14 cellular contexts compared by ENCODE assay signal in genomic region chr13:29428992-29429315, GRCh38.
DNase-seq lines count a peak whose midpoint lies in the region; ATAC-seq, FAIRE-seq and TF ChIP-seq lines count a peak whose summit lies in the region.
"Had no signal": no experiment of that assay in that cellular context is flagged by ENCODE, and none has a peak within 500 bp of the region (broad histone marks: within the 10 kb centered on the region; RNA-seq: fewer than 3 reads in every experiment).

No MANE protein-coding gene starts in this region.

- H2BK20ac ChIP-seq in IMR-90 (ENCODE audit: low read depth, low read length) (no peak overlapping the region), H1 (ENCODE audit: low read length) (no peak overlapping the region)

- H4K91ac ChIP-seq in IMR-90 (ENCODE audit: insufficient read depth, low read depth, low read length): no peak overlapping the region
- H4K91ac ChIP-seq in H1 (replicated peaks; ENCODE audit: insufficient read length, low read length): no peak overlapping the region

- H3K36me3 ChIP-seq in IMR-90 (ENCODE audit: control insufficient read depth, insufficient read depth, low read length): no peaks in the 10 kb centered on the region
- no peaks in the 10 kb centered on the region for H3K36me3 ChIP-seq in H1 (ENCODE audit: control insufficient read depth in 2 of 4, insufficient read depth in 4 of 4, low read length in 3 of 4)
- H3K36me3 ChIP-seq in muscle layer of duodenum (ENCODE audit: control insufficient read depth in 1 of 2, insufficient read depth in 2 of 2, low read length in 2 of 2): no peaks in the 10 kb centered on the region
- H3K36me3 ChIP-seq in thoracic aorta: no peaks in the 10 kb centered on the region

- H2BK15ac ChIP-seq in IMR-90 (ENCODE audit: low read depth, low read length) (no peak overlapping the region), H1 (ENCODE audit: low read length) (no peak overlapping the region)

- no peak for ATAC-seq in IMR-90 (ENCODE audit: low read depth)
- no peak for ATAC-seq in thoracic aorta (ENCODE audit: insufficient number of reproducible peaks, low FRiP score, low read depth)
- ATAC-seq: activated CD4-positive, CD25-positive, alpha-beta regulatory T cell treated with anti-CD3 and anti-CD28 coated beads, Interleukin-2, amount 50 U/mL, for 24 hours; stimulated activated naive CD8-positive, alpha-beta T cell treated with anti-CD3 and anti-CD28 coated beads, Interleukin-15, Interleukin-2, amounts not matched to agents 100 U/mL and 50 U/mL, for 24 hours had no signal

- no peak overlapping the region for H3K56ac ChIP-seq in IMR-90 (ENCODE audit: extremely low read depth, insufficient read depth, low read length)
- no peak overlapping the region for H3K56ac ChIP-seq in H1 (replicated peaks; ENCODE audit: insufficient read length, low read depth, low read length)

- H3K4me1 ChIP-seq in IMR-90 (ENCODE audit: control insufficient read depth, insufficient read depth, low read length): no peaks in the 10 kb centered on the region
- peaks cover 0 to 5% (median 2%) of the 10 kb centered on the region in 4 experiments; a peak in 3 of 7 replicates for H3K4me1 ChIP-seq in H1 (replicated peaks in 1 of 4; ENCODE audit: control insufficient read depth in 3 of 4, insufficient read depth in 4 of 4, low read length in 3 of 4)
- peaks cover 0 to 5% of the 10 kb centered on the region in 2 donors for H3K4me1 ChIP-seq in muscle layer of duodenum (ENCODE audit: control insufficient read depth in 1 of 2, insufficient read depth in 2 of 2, low read length in 2 of 2)
- peaks cover 8 to 38% of the 10 kb centered on the region in 2 donors for H3K4me1 ChIP-seq in thoracic aorta (ENCODE audit: control insufficient read depth in 1 of 2, low read depth in 2 of 2)

- intact Hi-C loops in IMR-90 (cut with micrococcal nuclease): no loop called here

- TF ChIP-seq POLR2A in IMR-90 (IDR thresholded peaks at IDR 0.05; ENCODE audit: low read depth, low read length) (no peak), H1 (IDR thresholded peaks at IDR 0.05; ENCODE audit: control extremely low read depth in 1 of 2, low read depth in 2 of 2, low read length in 2 of 2) (no peak)

- H2AK5ac ChIP-seq in IMR-90 (ENCODE audit: low read depth, low read length): no peak overlapping the region
- H2AK5ac ChIP-seq in H1 (ENCODE audit: low read depth, low read length): no peak overlapping the region

- POLR2A ChIA-PET in IMR-90 (lab: Charles Lee; ENCODE audit: unreplicated experiment) (no interaction called here), H1 (lab: Charles Lee; ENCODE audit: partially characterized antibody) (no interaction called here)

- H3K4ac ChIP-seq in IMR-90 (ENCODE audit: low read depth, low read length) (no peak overlapping the region), H1 (replicated peaks; ENCODE audit: insufficient read length, low read depth, low read length) (no peak overlapping the region)

- in situ Hi-C loops in IMR-90 (cut with MboI; ENCODE audit: low sequenced_read_pairs): no loop called here

- DNase-seq in IMR-90: no peak
- DNase-seq in H1 (ENCODE audit: low read depth in 1 of 2, low spot score in 2 of 2): no peak
- DNase-seq in thoracic aorta (ENCODE audit: low spot score): no peak
- no peak for DNase-seq in kidney tubule cell (ENCODE audit: low spot score)
- no peak for DNase-seq in NCI-H2029 treated with DMSO at 0.1 percent for 48 hours (lab: John Stamatoyannopoulos, UW)
- DNase-seq in hypothalamus (lab: John Stamatoyannopoulos, UW): no peak
- DNase-seq in NCI-H1417 treated with DMSO at 0.1 percent for 48 hours (lab: John Stamatoyannopoulos, UW): no peak
- DNase-seq: DMS 273 treated with DMSO at 0.1 percent for 48 hours; NCI-H1092; stimulated activated naive CD8-positive, alpha-beta T cell treated with anti-CD3 and anti-CD28 coated beads, Interleukin-15, Interleukin-2, amounts not matched to agents 100 U/mL and 50 U/mL, for 24 hours had no signal

- H4K8ac ChIP-seq in IMR-90 (ENCODE audit: low read depth in 2 of 2, low read length in 2 of 2) (no peak overlapping the region), H1 (ENCODE audit: extremely low read depth, insufficient read depth, low read length) (no peak overlapping the region)

- H3K9me1 ChIP-seq in IMR-90 (ENCODE audit: insufficient read depth, low read length): no peaks in the 10 kb centered on the region

- H2BK120ac ChIP-seq in IMR-90 (ENCODE audit: low read depth, low read length) (no peak overlapping the region), H1 (replicated peaks; ENCODE audit: low read depth, low read length) (no peak overlapping the region)

- TF ChIP-seq RAD21 in IMR-90 (IDR thresholded peaks at IDR 0.05; ENCODE audit: low read length) (no peak), H1 (IDR thresholded peaks at IDR 0.05 in 1 of 2, conservative IDR thresholded peaks at IDR 0.05 in 1 of 2; ENCODE audit: low read depth in 2 of 2, low read length in 2 of 2) (no peak)

- H3K4me2 ChIP-seq in IMR-90 (ENCODE audit: low read depth, low read length) (peak overlapping the region; percentile 63; the same call in 1 of the 2 replicates), H1 (ENCODE audit: insufficient read depth in 1 of 2, low read depth in 2 of 2, low read length in 2 of 2) (peak overlapping the region; percentile 68 to 95)

- H3K9ac ChIP-seq in IMR-90 (ENCODE audit: low read depth, low read length) (no peak overlapping the region), H1 (replicated peaks in 1 of 4; ENCODE audit: extremely low read depth in 1 of 4, low read depth in 3 of 4, low read length in 3 of 4) (no peak overlapping the region)

- H3K23ac ChIP-seq in IMR-90 (ENCODE audit: low read depth, low read length) (no peak overlapping the region), H1 (ENCODE audit: insufficient read length) (no peak overlapping the region)

- H4K20me1 ChIP-seq in IMR-90 (ENCODE audit: insufficient read depth, low read length): no peaks in the 10 kb centered on the region
- H4K20me1 ChIP-seq in H1 (replicated peaks in 1 of 2; ENCODE audit: control insufficient read depth in 1 of 2, insufficient read depth in 2 of 2, low read length in 2 of 2): no peaks in the 10 kb centered on the region

- H3K14ac ChIP-seq in IMR-90 (replicated peaks; ENCODE audit: low read depth, low read length) (no peak overlapping the region), H1 (ENCODE audit: insufficient read length) (no peak overlapping the region)

- peaks cover 37% of the 10 kb centered on the region for H3K27me3 ChIP-seq in IMR-90 (ENCODE audit: control insufficient read depth, insufficient read depth, low read length)
- H3K27me3 ChIP-seq in H1 (replicated peaks in 1 of 4; ENCODE audit: control insufficient read depth in 3 of 4, extremely low read depth in 1 of 4, insufficient read depth in 3 of 4, low read length in 3 of 4): no peaks in the 10 kb centered on the region
- no peaks in the 10 kb centered on the region for H3K27me3 ChIP-seq in muscle layer of duodenum (ENCODE audit: low read depth, low read length)
- no peaks in the 10 kb centered on the region for H3K27me3 ChIP-seq in thoracic aorta (replicated peaks; ENCODE audit: insufficient read depth)

- H3K79me1 ChIP-seq in IMR-90 (ENCODE audit: low read depth in 1 of 2, low read length in 2 of 2): no peaks in the 10 kb centered on the region
- no peaks in the 10 kb centered on the region for H3K79me1 ChIP-seq in H1 (ENCODE audit: low read depth, low read length)

- no peak overlapping the region for H4K5ac ChIP-seq in IMR-90 (ENCODE audit: low read depth, low read length)
- no peak overlapping the region for H4K5ac ChIP-seq in H1 (ENCODE audit: insufficient read length, low read depth, low read length)

- H3K4me3 ChIP-seq in IMR-90 (ENCODE audit: insufficient read depth, low read depth, low read length) (no peak overlapping the region), H1 (ENCODE audit: extremely low read depth in 1 of 4, insufficient read depth in 2 of 4, low read depth in 3 of 4, low read length in 4 of 4) (peak overlapping the region; percentile 34 to 60 (median 48); a peak in 7 of 8 replicates), muscle layer of duodenum (ENCODE audit: low read depth in 1 of 2, low read length in 2 of 2) (peak overlapping the region; percentile 30 to 62), thoracic aorta (peak overlapping the region; percentile 75)

- no peak overlapping the region for H2BK12ac ChIP-seq in H1 (ENCODE audit: low read depth, low read length)

- H3K79me2 ChIP-seq in H1 (ENCODE audit: control insufficient read depth in 1 of 2, insufficient read depth in 2 of 2, low read length in 2 of 2): no peaks in the 10 kb centered on the region

- H3K18ac ChIP-seq in IMR-90 (ENCODE audit: low read depth, low read length) (no peak overlapping the region), H1 (ENCODE audit: extremely low read depth, low read length) (no peak overlapping the region)

- TF ChIP-seq CTCF in IMR-90 (conservative IDR thresholded peaks at IDR 0.05; ENCODE audit: low read depth, low read length) (no peak), H1 (IDR thresholded peaks at IDR 0.05; ENCODE audit: control extremely low read depth in 1 of 3, insufficient read depth in 1 of 3, low read depth in 1 of 3, low read length in 3 of 3) (no peak), thoracic aorta (IDR thresholded peaks at IDR 0.05) (no peak)

- CTCF ChIA-PET in IMR-90 (lab: Yijun Ruan, JAX) (no interaction called here), H1 (lab: Charles Lee; ENCODE audit: partially characterized antibody) (no interaction called here)

- BruUV-seq in IMR-90 (replicated peaks; lab: Mats Ljungman, UMichigan): no TSS peak

- H2AK9ac ChIP-seq in IMR-90 (replicated peaks; ENCODE audit: low read depth, low read length, poor library complexity): no peak overlapping the region

- no peak for TF ChIP-seq EP300 in H1 (IDR thresholded peaks at IDR 0.05; ENCODE audit: borderline replicate concordance in 1 of 2, low read depth in 2 of 2, low read length in 2 of 2)

- H3K27ac ChIP-seq in IMR-90 (ENCODE audit: insufficient read depth, low read length): no peak overlapping the region
- H3K27ac ChIP-seq in H1 (ENCODE audit: low read depth, low read length): no peak overlapping the region
- H3K27ac ChIP-seq in muscle layer of duodenum (ENCODE audit: low read length): no peak overlapping the region
- peak overlapping the region; percentile 58 to 65 for H3K27ac ChIP-seq in thoracic aorta
- H3K27ac ChIP-seq: HL-60 had no signal

- FAIRE-seq in H1 (lab: Jason Lieb, UNC): no peak
- FAIRE-seq: frontal cortex had no signal

- dilution Hi-C loops in IMR-90 (cut with HindIII; ENCODE audit: low sequenced_read_pairs, unreplicated experiment): no loop called here

- H2AFZ ChIP-seq in IMR-90 (replicated peaks; ENCODE audit: low read length, poor library complexity): peak overlapping the region; percentile 55
- peak overlapping the region; percentile 84 for H2AFZ ChIP-seq in H1 (ENCODE audit: low read length)

- WGBS in IMR-90 (ENCODE audit: extremely low coverage in 2 of 2, insufficient read length in 1 of 2), 2 experiments: no CpG with 5 or more reads among the region's 5 CpGs
- WGBS in H1 (ENCODE audit: extremely low coverage in 1 of 2, insufficient coverage in 1 of 2, insufficient read length in 1 of 2, insufficient replicate concordance in 2 of 2, low coverage in 1 of 2, low lambda C conversion rate in 2 of 2, missing lambda C conversion rate in 1 of 2), 2 experiments: 15% methylated on average over 5 of the region's 5 CpGs; no CpG with 5 or more reads in 1 of the 2 experiments

- H2BK5ac ChIP-seq in IMR-90 (ENCODE audit: low read depth, low read length, poor library complexity, severe bottlenecking) (no peak overlapping the region), H1 (ENCODE audit: low read depth, low read length) (no peak overlapping the region)

- H3K23me2 ChIP-seq in H1 (ENCODE audit: low read depth, low read length): peaks cover 4% of the 10 kb centered on the region

- H3K9me3 ChIP-seq in IMR-90 (ENCODE audit: control insufficient read depth, insufficient read depth, low read length): peaks cover 2% of the 10 kb centered on the region; the same call in 1 of the 2 replicates
- H3K9me3 ChIP-seq in H1 (ENCODE audit: insufficient read depth in 2 of 2, low read depth in 1 of 2, low read length in 1 of 2): no peaks in the 10 kb centered on the region
- H3K9me3 ChIP-seq in muscle layer of duodenum (ENCODE audit: control insufficient read depth in 1 of 2, low read length in 2 of 2): no peaks in the 10 kb centered on the region
- H3K9me3 ChIP-seq in thoracic aorta: no peaks in the 10 kb centered on the region

Comparison
In these comparisons a context has a peak if more than half of its experiments do, and no peak if none do; other contexts are left out.
1. H3K27ac ChIP-seq: peak in thoracic aorta (2 of 2); none in IMR-90 (single experiment), H1 (single experiment) and muscle layer of duodenum (single experiment).